ENCODE assay signal across 20 cellular contexts in the genomic region with DNA sequence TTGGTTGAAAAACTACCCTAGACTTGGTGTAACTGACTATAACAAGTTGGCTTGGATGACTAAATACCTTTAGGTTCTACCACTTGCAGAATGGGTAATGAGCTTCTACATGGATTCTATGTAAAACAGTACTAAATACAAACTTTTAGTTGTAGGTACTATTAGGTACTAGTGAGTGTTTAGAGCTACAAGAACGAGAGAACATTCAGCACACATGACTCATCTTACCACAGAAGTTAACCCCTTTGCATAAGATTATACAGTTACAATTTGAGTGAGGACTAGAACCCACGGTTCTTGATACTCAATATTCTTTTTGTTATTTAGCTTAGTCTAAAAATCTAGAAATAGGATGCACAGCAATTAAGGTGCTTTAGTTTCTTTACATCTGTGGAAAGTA.
DNase-seq lines count a peak whose midpoint lies in the region; ATAC-seq, FAIRE-seq and TF ChIP-seq lines count a peak whose summit lies in the region.
"Had no signal": no experiment of that assay in that cellular context is flagged by ENCODE, and none has a peak within 500 bp of the region (broad histone marks: within the 10 kb centered on the region; RNA-seq: fewer than 3 reads in every experiment).

No MANE protein-coding gene starts in this region.

- H3K36me3 Mint-ChIP-seq in activated T-helper 17 cell treated with anti-CD3 and anti-CD28 coated beads, Interleukin-2, amount 50 U/mL, for 72 hours (ENCODE audit: low read depth) = peaks cover 91% of the 10 kb centered on the region

- no peak overlapping the region for H3K27ac Mint-ChIP-seq in activated T-helper 17 cell treated with anti-CD3 and anti-CD28 coated beads, Interleukin-2, amount 50 U/mL, for 72 hours
- H3K27ac Mint-ChIP-seq: activated CD4-positive, alpha-beta T cell treated with anti-CD3 and anti-CD28 coated beads, Interleukin-2, amount 10 ng/mL, durations not matched to agents 24 days and 14 days; dendritic cell treated with granulocyte-macrophage colony-stimulating factor and Interleukin-4, amounts not matched to agents 40 ng/mL and 50 ng/mL, for 4 days had no signal

- CTCF ChIA-PET in HepG2 (lab: Yijun Ruan, JAX; ENCODE audit: low intra/inter-chr PET ratio, low total read pairs) = no interaction called here

- H3K27ac ChIP-seq in HepG2 (ENCODE audit: extremely low read length, insufficient read depth, low read length) (no peak overlapping the region), right lobe of liver (no peak overlapping the region)

- no peak overlapping the region for H3K9ac ChIP-seq in HepG2 (ENCODE audit: insufficient read depth, low read depth, low read length)

- no peak for DNase-seq in HepG2 (ENCODE audit: low spot score)
- DNase-seq in right lobe of liver = no peak
- peak; percentile 51 for DNase-seq in fibroblast of villous mesenchyme (ENCODE audit: low read depth)
- peak; percentile 36 for DNase-seq in urothelium cell line (ENCODE audit: low spot score)
- no peak for DNase-seq in pons (ENCODE audit: low spot score)
- DNase-seq in activated effector memory CD4-positive, alpha-beta T cell treated with anti-CD3 and anti-CD28 coated beads, Interleukin-2, amount 50 U/mL, for 16 hours = no peak
- DNase-seq: activated T-cell treated with anti-CD3 and anti-CD28 coated beads, Interleukin-2, amount 50 U/mL, for 48 hours; GF-D8; KBM-7; naive thymus-derived CD8-positive, alpha-beta T cell; NCI-H1417; NCI-H2227 treated with DMSO at 0.1 percent for 48 hours; posterior cingulate gyrus; SIG-M5 had no signal

- H4K20me1 ChIP-seq in HepG2 (ENCODE audit: insufficient read depth, low read length) = no peaks in the 10 kb centered on the region

- in situ Hi-C loops in HepG2 (cut with HindIII; ENCODE audit: extremely low pct_ligation_motif_present, low pct_unique_long_range_greater_than_20kb) = no loop called here

- no peak for TF ChIP-seq RAD21 in HepG2 (CRISPR knock-in tag; IDR thresholded peaks at IDR 0.05)

- no peaks in the 10 kb centered on the region for H3K9me3 Mint-ChIP-seq in activated T-helper 17 cell treated with anti-CD3 and anti-CD28 coated beads, Interleukin-2, amount 50 U/mL, for 72 hours
- H3K9me3 Mint-ChIP-seq: activated CD4-positive, alpha-beta T cell treated with anti-CD3 and anti-CD28 coated beads, Interleukin-2, amount 10 ng/mL, durations not matched to agents 24 days and 14 days; dendritic cell treated with granulocyte-macrophage colony-stimulating factor and Interleukin-4, amounts not matched to agents 40 ng/mL and 50 ng/mL, for 4 days; naive thymus-derived CD8-positive, alpha-beta T cell had no signal

- WGBS in HepG2 (ENCODE audit: low lambda C conversion rate) = 88% methylated on average over 2 of the region's 2 CpGs
- 66% methylated on average over 2 of the region's 2 CpGs for WGBS in right lobe of liver (ENCODE audit: insufficient coverage, low coverage, low lambda C conversion rate, missing lambda C conversion rate)

- TF ChIP-seq POLR2A in HepG2 (IDR thresholded peaks at IDR 0.05; ENCODE audit: insufficient read depth in 1 of 2, low read depth in 2 of 2, low read length in 2 of 2) (no peak), right lobe of liver (IDR thresholded peaks at IDR 0.05) (no peak)

- H3K4me1 Mint-ChIP-seq in activated T-helper 17 cell treated with anti-CD3 and anti-CD28 coated beads, Interleukin-2, amount 50 U/mL, for 72 hours = no peaks in the 10 kb centered on the region
- H3K4me1 Mint-ChIP-seq: activated CD4-positive, alpha-beta T cell treated with anti-CD3 and anti-CD28 coated beads, Interleukin-2, amount 10 ng/mL, durations not matched to agents 24 days and 14 days; naive thymus-derived CD8-positive, alpha-beta T cell had no signal

- no peaks in the 10 kb centered on the region for H3K27me3 ChIP-seq in HepG2 (ENCODE audit: control insufficient read depth in 1 of 2, insufficient read depth in 2 of 2, low read length in 2 of 2)
- no peaks in the 10 kb centered on the region for H3K27me3 ChIP-seq in right lobe of liver

- H3K36me3 ChIP-seq in HepG2 (replicated peaks in 1 of 2; ENCODE audit: control insufficient read depth in 1 of 2, insufficient read depth in 2 of 2, low read length in 2 of 2) (peaks cover 26 to 65% of the 10 kb centered on the region in 2 experiments), right lobe of liver (peaks cover 0 to 56% (median 21%) of the 10 kb centered on the region in 4 donors)

- intact Hi-C loops in HepG2 (cut with micrococcal nuclease; ENCODE audit: unreplicated experiment) = no loop called here
- intact Hi-C loops in right lobe of liver (cut with DNase I) = no loop called here

- H3K4me2 ChIP-seq in HepG2 (ENCODE audit: low read depth, low read length) = no peak overlapping the region

- TF ChIP-seq CTCF in HepG2 (CRISPR knock-in tag; IDR thresholded peaks at IDR 0.05) (no peak), right lobe of liver (IDR thresholded peaks at IDR 0.05) (no peak), fibroblast of villous mesenchyme (IDR thresholded peaks at IDR 0.05; ENCODE audit: insufficient read depth, low read depth, low read length) (no peak)

- no peak overlapping the region for H2AFZ ChIP-seq in HepG2 (ENCODE audit: low read length)

- FAIRE-seq in HepG2 (lab: Jason Lieb, UNC) = peak; percentile 42
- peak; percentile 97 for FAIRE-seq in urothelium cell line (lab: Jason Lieb, UNC)

- no peaks in the 10 kb centered on the region for H3K79me2 ChIP-seq in HepG2 (ENCODE audit: insufficient read depth, low read length)

- BruUV-seq in HepG2 (replicated peaks; lab: Mats Ljungman, UMichigan) = no TSS peak

- ATAC-seq in HepG2 (no peak), right lobe of liver (no peak), HG02973 (IDR thresholded peaks at IDR 0.05; ENCODE audit: unreplicated experiment) (no peak)
- peak; percentile 78 for ATAC-seq in activated T-helper 17 cell treated with anti-CD3 and anti-CD28 coated beads, Interleukin-2, amount 50 U/mL, for 72 hours (replicated peaks)
- ATAC-seq: esophagus mucosa; HCT116; naive thymus-derived CD8-positive, alpha-beta T cell had no signal

- H3K9me3 ChIP-seq in HepG2 (ENCODE audit: low read length) = no peaks in the 10 kb centered on the region
- H3K9me3 ChIP-seq in right lobe of liver = no peaks in the 10 kb centered on the region

- TF ChIP-seq EP300 in HepG2 (IDR thresholded peaks at IDR 0.05; ENCODE audit: low read depth in 2 of 2, low read length in 2 of 2) (no peak), HepG2 (CRISPR knock-in tag; IDR thresholded peaks at IDR 0.05; ENCODE audit: borderline replicate concordance) (no peak)

- H3K27me3 Mint-ChIP-seq in activated T-helper 17 cell treated with anti-CD3 and anti-CD28 coated beads, Interleukin-2, amount 50 U/mL, for 72 hours = no peaks in the 10 kb centered on the region
- H3K27me3 Mint-ChIP-seq: activated CD4-positive, alpha-beta T cell treated with anti-CD3 and anti-CD28 coated beads, Interleukin-2, amount 10 ng/mL, durations not matched to agents 24 days and 14 days; dendritic cell treated with granulocyte-macrophage colony-stimulating factor and Interleukin-4, amounts not matched to agents 40 ng/mL and 50 ng/mL, for 4 days; naive thymus-derived CD8-positive, alpha-beta T cell had no signal

- H3K4me1 ChIP-seq in HepG2 (ENCODE audit: insufficient read depth, low read length) (no peaks in the 10 kb centered on the region), right lobe of liver (no peaks in the 10 kb centered on the region)

- no peak overlapping the region for H3K4me3 ChIP-seq in HepG2 (replicated peaks in 1 of 3; ENCODE audit: insufficient read depth in 1 of 3, low read depth in 2 of 3, low read length in 3 of 3)
- no peak overlapping the region for H3K4me3 ChIP-seq in right lobe of liver
- H3K4me3 ChIP-seq in fibroblast of villous mesenchyme (ENCODE audit: low read depth, low read length) = no peak overlapping the region

- no peak overlapping the region for H3K4me3 Mint-ChIP-seq in activated T-helper 17 cell treated with anti-CD3 and anti-CD28 coated beads, Interleukin-2, amount 50 U/mL, for 72 hours
- H3K4me3 Mint-ChIP-seq: activated CD4-positive, alpha-beta T cell treated with anti-CD3 and anti-CD28 coated beads, Interleukin-2, amount 10 ng/mL, durations not matched to agents 24 days and 14 days; dendritic cell treated with granulocyte-macrophage colony-stimulating factor and Interleukin-4, amounts not matched to agents 40 ng/mL and 50 ng/mL, for 4 days; naive thymus-derived CD8-positive, alpha-beta T cell had no signal

- POLR2A ChIA-PET in HepG2 (lab: Yijun Ruan, JAX) = no interaction called here

TF ChIP-seq in HepG2, 621 proteins besides CTCF, POLR2A, EP300 and RAD21:
- TF ChIP-seq, protein P1, sequence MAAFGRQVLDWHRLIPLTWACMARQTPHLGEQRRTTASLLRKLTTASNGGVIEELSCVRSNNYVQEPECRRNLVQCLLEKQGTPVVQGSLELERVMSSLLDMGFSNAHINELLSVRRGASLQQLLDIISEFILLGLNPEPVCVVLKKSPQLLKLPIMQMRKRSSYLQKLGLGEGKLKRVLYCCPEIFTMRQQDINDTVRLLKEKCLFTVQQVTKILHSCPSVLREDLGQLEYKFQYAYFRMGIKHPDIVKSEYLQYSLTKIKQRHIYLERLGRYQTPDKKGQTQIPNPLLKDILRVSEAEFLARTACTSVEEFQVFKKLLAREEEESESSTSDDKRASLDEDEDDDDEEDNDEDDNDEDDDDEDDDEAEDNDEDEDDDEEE (CRISPR knock-in tag; IDR thresholded peaks at IDR 0.05) = no peak
- TF ChIP-seq CHD2 (IDR thresholded peaks at IDR 0.05; ENCODE audit: low read depth, low read length) = no peak
TF ChIP-seq in HepG2: peak in this region for 0.

Comparison
In these comparisons a context has a peak if more than half of its experiments do, and no peak if none do; other contexts are left out.
1. DNase-seq: peak in fibroblast of villous mesenchyme (single experiment) and urothelium cell line (single experiment); none in HepG2 (single experiment), right lobe of liver (0 of 3), pons (single experiment) and activated effector memory CD4-positive, alpha-beta T cell treated with anti-CD3 and anti-CD28 coated beads, Interleukin-2, amount 50 U/mL, for 16 hours (single experiment).